29 cellular contexts compared by ENCODE assay signal in genomic region chrX:33415454-33415853, GRCh38.
"Had no signal": no experiment of that assay in that cellular context is flagged by ENCODE, and none has a peak within 500 bp of the region (broad histone marks: within the 10 kb centered on the region; RNA-seq: fewer than 3 reads in every experiment).

No MANE protein-coding gene starts in this region.

- DNase-seq: activated CD4-positive, alpha-beta memory T cell treated with anti-CD3 and anti-CD28 coated beads for 36 hours; activated CD4-positive, alpha-beta T cell treated with anti-CD3 and anti-CD28 coated beads for 36 hours; activated CD4-positive, alpha-beta T cell treated with anti-CD3 and anti-CD28 coated beads, Interleukin-2, amount 10 ng/mL, durations not matched to agents 24 days and 14 days; activated CD4-positive, CD25-positive, alpha-beta regulatory T cell; activated CD4-positive, CD25-positive, alpha-beta regulatory T cell treated with anti-CD3 and anti-CD28 coated beads, Interleukin-2, amount 50 U/mL, for 72 hours; activated CD8-positive, alpha-beta memory T cell treated with anti-CD3 and anti-CD28 coated beads, Interleukin-2, amount 10 ng/mL, durations not matched to agents 7 days and 5 days; activated CD8-positive, alpha-beta memory T cell treated with anti-CD3 and anti-CD28 coated beads, Interleukin-2, amount 50 U/mL, for 4 hours; activated CD8-positive, alpha-beta T cell treated with anti-CD3 and anti-CD28 coated beads, Interleukin-2, amount 10 ng/mL, durations not matched to agents 7 days and 5 days; activated effector memory CD4-positive, alpha-beta T cell treated with anti-CD3 and anti-CD28 coated beads, Interleukin-2, amount 50 U/mL, for 16 hours; activated naive CD4-positive, alpha-beta T cell treated with anti-CD3 and anti-CD28 coated beads for 36 hours; activated naive CD8-positive, alpha-beta T cell treated with anti-CD3 and anti-CD28 coated beads for 36 hours; activated naive CD8-positive, alpha-beta T cell treated with anti-CD3 and anti-CD28 coated beads, Interleukin-2, amount 50 U/mL, for 24 hours; activated T-cell treated with anti-CD3 and anti-CD28 coated beads, Interleukin-2, amount 50 U/mL, for 1 hour; activated T-cell treated with anti-CD3 and anti-CD28 coated beads, Interleukin-2, amount 50 U/mL, for 48 hours; adrenal gland; central memory CD4-positive, alpha-beta T cell; cerebellar nuclear complex; colonic mucosa; effector CD8-positive, alpha-beta T cell; esophagus squamous epithelium; foreskin melanocyte; T-helper 1 cell; T-helper 17 cell; T1000 had no signal

- ATAC-seq: activated CD4-positive, alpha-beta T cell treated with anti-CD3 and anti-CD28 coated beads for 36 hours; activated CD8-positive, alpha-beta memory T cell treated with anti-CD3 and anti-CD28 coated beads, Interleukin-2, amount 10 ng/mL, durations not matched to agents 7 days and 5 days; activated CD8-positive, alpha-beta T cell treated with anti-CD3 and anti-CD28 coated beads, Interleukin-2, amount 10 ng/mL, durations not matched to agents 7 days and 5 days; activated naive CD8-positive, alpha-beta T cell treated with anti-CD3 and anti-CD28 coated beads, Interleukin-2, amount 50 U/mL, for 24 hours; gastroesophageal sphincter; T-helper 17 cell had no signal

- H3K9me3 ChIP-seq: adrenal gland, breast epithelium, colonic mucosa, esophagus squamous epithelium, gastroesophageal sphincter had no signal

- H3K4me1 ChIP-seq: adrenal gland, ascending aorta, breast epithelium, colonic mucosa, esophagus squamous epithelium, gastroesophageal sphincter had no signal

- H3K36me3 ChIP-seq: adrenal gland, ascending aorta, breast epithelium, cardiac muscle cell, colonic mucosa, esophagus squamous epithelium, gastroesophageal sphincter had no signal

- H3K27ac ChIP-seq: adrenal gland, ascending aorta, breast epithelium, cardiac muscle cell, colonic mucosa, epithelial cell of prostate, esophagus squamous epithelium, gastroesophageal sphincter had no signal

- H3K4me3 ChIP-seq: adrenal gland, ascending aorta, breast epithelium, cardiac muscle cell, colonic mucosa, esophagus squamous epithelium, gastroesophageal sphincter had no signal

- H3K27me3 ChIP-seq: ascending aorta, cardiac muscle cell, colonic mucosa, esophagus squamous epithelium, gastroesophageal sphincter had no signal
